1 cellular context compared by ENCODE assay signal in the genomic region with DNA sequence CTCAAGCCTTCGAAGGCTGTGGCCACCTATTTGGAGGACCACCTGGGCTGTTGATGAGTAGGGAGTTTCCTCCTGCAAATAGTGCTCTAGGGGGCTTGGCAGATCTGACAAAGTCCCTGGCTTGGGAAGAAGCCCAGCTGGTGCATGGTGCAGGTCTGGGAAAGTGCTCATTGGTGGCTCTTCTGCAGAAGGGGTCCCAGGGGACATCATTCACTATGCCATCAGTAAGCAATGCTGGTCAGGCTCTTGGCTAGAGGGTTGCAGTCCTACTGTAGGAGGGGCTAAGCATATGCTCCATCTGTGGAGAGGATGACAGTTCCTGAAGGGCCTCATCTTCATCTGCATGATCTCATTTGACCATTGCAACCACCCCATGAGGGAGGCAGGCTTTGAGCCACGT.
TF ChIP-seq lines count a peak whose summit lies in the region.

No MANE protein-coding gene starts in this region.

TF ChIP-seq in H1, 55 proteins besides CTCF, POLR2A, EP300 and RAD21 (continued from another document):
- TF ChIP-seq, protein P1, sequence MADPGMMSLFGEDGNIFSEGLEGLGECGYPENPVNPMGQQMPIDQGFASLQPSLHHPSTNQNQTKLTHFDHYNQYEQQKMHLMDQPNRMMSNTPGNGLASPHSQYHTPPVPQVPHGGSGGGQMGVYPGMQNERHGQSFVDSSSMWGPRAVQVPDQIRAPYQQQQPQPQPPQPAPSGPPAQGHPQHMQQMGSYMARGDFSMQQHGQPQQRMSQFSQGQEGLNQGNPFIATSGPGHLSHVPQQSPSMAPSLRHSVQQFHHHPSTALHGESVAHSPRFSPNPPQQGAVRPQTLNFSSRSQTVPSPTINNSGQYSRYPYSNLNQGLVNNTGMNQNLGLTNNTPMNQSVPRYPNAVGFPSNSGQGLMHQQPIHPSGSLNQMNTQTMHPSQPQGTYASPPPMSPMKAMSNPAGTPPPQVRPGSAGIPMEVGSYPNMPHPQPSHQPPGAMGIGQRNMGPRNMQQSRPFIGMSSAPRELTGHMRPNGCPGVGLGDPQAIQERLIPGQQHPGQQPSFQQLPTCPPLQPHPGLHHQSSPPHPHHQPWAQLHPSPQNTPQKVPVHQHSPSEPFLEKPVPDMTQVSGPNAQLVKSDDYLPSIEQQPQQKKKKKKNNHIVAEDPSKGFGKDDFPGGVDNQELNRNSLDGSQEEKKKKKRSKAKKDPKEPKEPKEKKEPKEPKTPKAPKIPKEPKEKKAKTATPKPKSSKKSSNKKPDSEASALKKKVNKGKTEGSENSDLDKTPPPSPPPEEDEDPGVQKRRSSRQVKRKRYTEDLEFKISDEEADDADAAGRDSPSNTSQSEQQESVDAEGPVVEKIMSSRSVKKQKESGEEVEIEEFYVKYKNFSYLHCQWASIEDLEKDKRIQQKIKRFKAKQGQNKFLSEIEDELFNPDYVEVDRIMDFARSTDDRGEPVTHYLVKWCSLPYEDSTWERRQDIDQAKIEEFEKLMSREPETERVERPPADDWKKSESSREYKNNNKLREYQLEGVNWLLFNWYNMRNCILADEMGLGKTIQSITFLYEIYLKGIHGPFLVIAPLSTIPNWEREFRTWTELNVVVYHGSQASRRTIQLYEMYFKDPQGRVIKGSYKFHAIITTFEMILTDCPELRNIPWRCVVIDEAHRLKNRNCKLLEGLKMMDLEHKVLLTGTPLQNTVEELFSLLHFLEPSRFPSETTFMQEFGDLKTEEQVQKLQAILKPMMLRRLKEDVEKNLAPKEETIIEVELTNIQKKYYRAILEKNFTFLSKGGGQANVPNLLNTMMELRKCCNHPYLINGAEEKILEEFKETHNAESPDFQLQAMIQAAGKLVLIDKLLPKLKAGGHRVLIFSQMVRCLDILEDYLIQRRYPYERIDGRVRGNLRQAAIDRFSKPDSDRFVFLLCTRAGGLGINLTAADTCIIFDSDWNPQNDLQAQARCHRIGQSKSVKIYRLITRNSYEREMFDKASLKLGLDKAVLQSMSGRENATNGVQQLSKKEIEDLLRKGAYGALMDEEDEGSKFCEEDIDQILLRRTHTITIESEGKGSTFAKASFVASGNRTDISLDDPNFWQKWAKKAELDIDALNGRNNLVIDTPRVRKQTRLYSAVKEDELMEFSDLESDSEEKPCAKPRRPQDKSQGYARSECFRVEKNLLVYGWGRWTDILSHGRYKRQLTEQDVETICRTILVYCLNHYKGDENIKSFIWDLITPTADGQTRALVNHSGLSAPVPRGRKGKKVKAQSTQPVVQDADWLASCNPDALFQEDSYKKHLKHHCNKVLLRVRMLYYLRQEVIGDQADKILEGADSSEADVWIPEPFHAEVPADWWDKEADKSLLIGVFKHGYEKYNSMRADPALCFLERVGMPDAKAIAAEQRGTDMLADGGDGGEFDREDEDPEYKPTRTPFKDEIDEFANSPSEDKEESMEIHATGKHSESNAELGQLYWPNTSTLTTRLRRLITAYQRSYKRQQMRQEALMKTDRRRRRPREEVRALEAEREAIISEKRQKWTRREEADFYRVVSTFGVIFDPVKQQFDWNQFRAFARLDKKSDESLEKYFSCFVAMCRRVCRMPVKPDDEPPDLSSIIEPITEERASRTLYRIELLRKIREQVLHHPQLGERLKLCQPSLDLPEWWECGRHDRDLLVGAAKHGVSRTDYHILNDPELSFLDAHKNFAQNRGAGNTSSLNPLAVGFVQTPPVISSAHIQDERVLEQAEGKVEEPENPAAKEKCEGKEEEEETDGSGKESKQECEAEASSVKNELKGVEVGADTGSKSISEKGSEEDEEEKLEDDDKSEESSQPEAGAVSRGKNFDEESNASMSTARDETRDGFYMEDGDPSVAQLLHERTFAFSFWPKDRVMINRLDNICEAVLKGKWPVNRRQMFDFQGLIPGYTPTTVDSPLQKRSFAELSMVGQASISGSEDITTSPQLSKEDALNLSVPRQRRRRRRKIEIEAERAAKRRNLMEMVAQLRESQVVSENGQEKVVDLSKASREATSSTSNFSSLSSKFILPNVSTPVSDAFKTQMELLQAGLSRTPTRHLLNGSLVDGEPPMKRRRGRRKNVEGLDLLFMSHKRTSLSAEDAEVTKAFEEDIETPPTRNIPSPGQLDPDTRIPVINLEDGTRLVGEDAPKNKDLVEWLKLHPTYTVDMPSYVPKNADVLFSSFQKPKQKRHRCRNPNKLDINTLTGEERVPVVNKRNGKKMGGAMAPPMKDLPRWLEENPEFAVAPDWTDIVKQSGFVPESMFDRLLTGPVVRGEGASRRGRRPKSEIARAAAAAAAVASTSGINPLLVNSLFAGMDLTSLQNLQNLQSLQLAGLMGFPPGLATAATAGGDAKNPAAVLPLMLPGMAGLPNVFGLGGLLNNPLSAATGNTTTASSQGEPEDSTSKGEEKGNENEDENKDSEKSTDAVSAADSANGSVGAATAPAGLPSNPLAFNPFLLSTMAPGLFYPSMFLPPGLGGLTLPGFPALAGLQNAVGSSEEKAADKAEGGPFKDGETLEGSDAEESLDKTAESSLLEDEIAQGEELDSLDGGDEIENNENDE (IDR thresholded peaks at IDR 0.05; ENCODE audit: insufficient replicate concordance, low read length) = no peak
- TF ChIP-seq NANOG (IDR thresholded peaks at IDR 0.05; ENCODE audit: insufficient read depth, low read depth, low read length, poor library complexity, severe bottlenecking) (no peak), FOSL1 (IDR thresholded peaks at IDR 0.05; ENCODE audit: insufficient read depth, low read depth, low read length) (no peak), KDM4A (IDR thresholded peaks at IDR 0.05; ENCODE audit: low read depth, low read length, severe bottlenecking) (no peak), POLR2AphosphoS5 (IDR thresholded peaks at IDR 0.05; ENCODE audit: low read depth, low read length) (no peak), ASH2L (IDR thresholded peaks at IDR 0.05; ENCODE audit: low read length) (no peak)
- TF ChIP-seq, protein P2, sequence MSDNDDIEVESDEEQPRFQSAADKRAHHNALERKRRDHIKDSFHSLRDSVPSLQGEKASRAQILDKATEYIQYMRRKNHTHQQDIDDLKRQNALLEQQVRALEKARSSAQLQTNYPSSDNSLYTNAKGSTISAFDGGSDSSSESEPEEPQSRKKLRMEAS (IDR thresholded peaks at IDR 0.05) = no peak
